ENCODE assay signal across 1 cellular context in the genomic region with DNA sequence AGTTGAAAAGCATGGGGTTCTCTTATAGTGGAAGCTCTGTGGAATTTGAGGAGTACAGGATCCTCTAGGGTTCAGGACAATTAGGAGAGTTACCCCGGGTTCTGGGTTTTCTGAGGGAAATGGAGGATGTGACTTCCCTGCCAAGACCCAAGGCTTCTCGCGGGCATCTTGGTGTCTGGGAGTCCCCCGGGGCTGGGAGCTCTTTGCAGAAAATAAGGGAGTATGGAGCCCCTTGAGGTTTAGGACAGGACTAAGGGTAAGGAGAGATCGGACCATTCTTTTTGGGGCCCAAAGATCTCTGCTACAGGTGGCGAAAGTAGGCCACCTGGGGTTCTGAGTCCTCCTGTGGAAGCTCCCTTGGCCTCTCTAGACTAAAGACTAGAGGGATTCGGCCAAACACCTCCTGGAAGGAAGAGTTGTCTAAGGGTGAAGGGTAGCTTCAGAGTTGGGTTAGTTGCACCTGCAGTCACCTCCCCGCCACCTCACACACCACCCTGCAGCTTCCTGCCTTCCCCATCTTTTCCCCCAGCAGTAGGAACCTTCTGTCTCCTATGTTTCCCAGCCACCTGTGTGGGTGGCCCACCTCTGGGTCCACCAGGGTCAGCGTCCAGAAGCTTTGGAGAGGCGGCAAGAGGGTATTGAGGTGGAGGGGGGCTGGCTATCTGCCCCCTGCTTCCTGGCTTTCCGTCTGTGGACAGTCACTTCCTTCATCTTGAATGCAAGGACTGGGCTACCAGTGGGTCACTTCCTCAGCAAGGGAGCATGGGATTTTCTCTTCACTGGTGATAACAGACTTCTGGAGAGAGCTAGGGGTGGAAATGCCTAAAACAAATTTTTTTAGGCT.
TF ChIP-seq lines count a peak whose summit lies in the region.

No MANE protein-coding gene starts in this region.

TF ChIP-seq in WTC11, 78 proteins besides CTCF, POLR2A, EP300 and RAD21 (continued from another document):
- TF ChIP-seq NFE2L1 (CRISPR knock-in tag; IDR thresholded peaks at IDR 0.05) (no peak), NR3C1 (CRISPR knock-in tag; conservative IDR thresholded peaks at IDR 0.05; ENCODE audit: low read depth) (no peak), IRF2 (CRISPR knock-in tag; IDR thresholded peaks at IDR 0.05; ENCODE audit: borderline replicate concordance, low read depth) (no peak), ZNF396 (CRISPR knock-in tag; IDR thresholded peaks at IDR 0.05; ENCODE audit: borderline replicate concordance) (no peak)
